Comparison of ENCODE assay signal across 1 cellular context in genomic region chr2:241008711-241009121, GRCh38.
TF ChIP-seq lines count a peak whose summit lies in the region.

No MANE protein-coding gene starts in this region.

TF ChIP-seq in GM23338, 12 proteins besides CTCF, POLR2A, EP300 and RAD21 (continued from another document):
- TF ChIP-seq, protein P1, sequence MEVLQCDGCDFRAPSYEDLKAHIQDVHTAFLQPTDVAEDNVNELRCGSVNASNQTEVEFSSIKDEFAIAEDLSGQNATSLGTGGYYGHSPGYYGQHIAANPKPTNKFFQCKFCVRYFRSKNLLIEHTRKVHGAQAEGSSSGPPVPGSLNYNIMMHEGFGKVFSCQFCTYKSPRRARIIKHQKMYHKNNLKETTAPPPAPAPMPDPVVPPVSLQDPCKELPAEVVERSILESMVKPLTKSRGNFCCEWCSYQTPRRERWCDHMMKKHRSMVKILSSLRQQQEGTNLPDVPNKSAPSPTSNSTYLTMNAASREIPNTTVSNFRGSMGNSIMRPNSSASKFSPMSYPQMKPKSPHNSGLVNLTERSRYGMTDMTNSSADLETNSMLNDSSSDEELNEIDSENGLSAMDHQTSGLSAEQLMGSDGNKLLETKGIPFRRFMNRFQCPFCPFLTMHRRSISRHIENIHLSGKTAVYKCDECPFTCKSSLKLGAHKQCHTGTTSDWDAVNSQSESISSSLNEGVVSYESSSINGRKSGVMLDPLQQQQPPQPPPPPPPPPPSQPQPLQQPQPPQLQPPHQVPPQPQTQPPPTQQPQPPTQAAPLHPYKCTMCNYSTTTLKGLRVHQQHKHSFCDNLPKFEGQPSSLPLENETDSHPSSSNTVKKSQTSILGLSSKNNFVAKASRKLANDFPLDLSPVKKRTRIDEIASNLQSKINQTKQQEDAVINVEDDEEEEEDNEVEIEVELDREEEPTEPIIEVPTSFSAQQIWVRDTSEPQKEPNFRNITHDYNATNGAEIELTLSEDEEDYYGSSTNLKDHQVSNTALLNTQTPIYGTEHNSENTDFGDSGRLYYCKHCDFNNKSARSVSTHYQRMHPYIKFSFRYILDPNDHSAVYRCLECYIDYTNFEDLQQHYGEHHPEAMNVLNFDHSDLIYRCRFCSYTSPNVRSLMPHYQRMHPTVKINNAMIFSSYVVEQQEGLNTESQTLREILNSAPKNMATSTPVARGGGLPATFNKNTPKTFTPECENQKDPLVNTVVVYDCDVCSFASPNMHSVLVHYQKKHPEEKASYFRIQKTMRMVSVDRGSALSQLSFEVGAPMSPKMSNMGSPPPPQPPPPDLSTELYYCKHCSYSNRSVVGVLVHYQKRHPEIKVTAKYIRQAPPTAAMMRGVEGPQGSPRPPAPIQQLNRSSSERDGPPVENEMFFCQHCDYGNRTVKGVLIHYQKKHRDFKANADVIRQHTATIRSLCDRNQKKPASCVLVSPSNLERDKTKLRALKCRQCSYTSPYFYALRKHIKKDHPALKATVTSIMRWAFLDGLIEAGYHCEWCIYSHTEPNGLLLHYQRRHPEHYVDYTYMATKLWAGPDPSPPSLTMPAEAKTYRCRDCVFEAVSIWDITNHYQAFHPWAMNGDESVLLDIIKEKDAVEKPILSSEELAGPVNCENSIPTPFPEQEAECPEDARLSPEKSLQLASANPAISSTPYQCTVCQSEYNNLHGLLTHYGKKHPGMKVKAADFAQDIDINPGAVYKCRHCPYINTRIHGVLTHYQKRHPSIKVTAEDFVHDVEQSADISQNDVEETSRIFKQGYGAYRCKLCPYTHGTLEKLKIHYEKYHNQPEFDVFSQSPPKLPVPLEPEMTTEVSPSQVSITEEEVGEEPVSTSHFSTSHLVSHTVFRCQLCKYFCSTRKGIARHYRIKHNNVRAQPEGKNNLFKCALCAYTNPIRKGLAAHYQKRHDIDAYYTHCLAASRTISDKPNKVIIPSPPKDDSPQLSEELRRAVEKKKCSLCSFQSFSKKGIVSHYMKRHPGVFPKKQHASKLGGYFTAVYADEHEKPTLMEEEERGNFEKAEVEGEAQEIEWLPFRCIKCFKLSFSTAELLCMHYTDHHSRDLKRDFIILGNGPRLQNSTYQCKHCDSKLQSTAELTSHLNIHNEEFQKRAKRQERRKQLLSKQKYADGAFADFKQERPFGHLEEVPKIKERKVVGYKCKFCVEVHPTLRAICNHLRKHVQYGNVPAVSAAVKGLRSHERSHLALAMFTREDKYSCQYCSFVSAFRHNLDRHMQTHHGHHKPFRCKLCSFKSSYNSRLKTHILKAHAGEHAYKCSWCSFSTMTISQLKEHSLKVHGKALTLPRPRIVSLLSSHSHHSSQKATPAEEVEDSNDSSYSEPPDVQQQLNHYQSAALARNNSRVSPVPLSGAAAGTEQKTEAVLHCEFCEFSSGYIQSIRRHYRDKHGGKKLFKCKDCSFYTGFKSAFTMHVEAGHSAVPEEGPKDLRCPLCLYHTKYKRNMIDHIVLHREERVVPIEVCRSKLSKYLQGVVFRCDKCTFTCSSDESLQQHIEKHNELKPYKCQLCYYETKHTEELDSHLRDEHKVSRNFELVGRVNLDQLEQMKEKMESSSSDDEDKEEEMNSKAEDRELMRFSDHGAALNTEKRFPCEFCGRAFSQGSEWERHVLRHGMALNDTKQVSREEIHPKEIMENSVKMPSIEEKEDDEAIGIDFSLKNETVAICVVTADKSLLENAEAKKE (CRISPR knock-in tag; IDR thresholded peaks at IDR 0.05) = no peak
- TF ChIP-seq CREB1 (CRISPR knock-in tag; IDR thresholded peaks at IDR 0.05; ENCODE audit: low read depth) = no peak
- TF ChIP-seq, protein P2, sequence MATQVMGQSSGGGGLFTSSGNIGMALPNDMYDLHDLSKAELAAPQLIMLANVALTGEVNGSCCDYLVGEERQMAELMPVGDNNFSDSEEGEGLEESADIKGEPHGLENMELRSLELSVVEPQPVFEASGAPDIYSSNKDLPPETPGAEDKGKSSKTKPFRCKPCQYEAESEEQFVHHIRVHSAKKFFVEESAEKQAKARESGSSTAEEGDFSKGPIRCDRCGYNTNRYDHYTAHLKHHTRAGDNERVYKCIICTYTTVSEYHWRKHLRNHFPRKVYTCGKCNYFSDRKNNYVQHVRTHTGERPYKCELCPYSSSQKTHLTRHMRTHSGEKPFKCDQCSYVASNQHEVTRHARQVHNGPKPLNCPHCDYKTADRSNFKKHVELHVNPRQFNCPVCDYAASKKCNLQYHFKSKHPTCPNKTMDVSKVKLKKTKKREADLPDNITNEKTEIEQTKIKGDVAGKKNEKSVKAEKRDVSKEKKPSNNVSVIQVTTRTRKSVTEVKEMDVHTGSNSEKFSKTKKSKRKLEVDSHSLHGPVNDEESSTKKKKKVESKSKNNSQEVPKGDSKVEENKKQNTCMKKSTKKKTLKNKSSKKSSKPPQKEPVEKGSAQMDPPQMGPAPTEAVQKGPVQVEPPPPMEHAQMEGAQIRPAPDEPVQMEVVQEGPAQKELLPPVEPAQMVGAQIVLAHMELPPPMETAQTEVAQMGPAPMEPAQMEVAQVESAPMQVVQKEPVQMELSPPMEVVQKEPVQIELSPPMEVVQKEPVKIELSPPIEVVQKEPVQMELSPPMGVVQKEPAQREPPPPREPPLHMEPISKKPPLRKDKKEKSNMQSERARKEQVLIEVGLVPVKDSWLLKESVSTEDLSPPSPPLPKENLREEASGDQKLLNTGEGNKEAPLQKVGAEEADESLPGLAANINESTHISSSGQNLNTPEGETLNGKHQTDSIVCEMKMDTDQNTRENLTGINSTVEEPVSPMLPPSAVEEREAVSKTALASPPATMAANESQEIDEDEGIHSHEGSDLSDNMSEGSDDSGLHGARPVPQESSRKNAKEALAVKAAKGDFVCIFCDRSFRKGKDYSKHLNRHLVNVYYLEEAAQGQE (IDR thresholded peaks at IDR 0.05; ENCODE audit: unreplicated experiment) = no peak
